Comparison of ENCODE assay signal across 1 cellular context in the genomic region with DNA sequence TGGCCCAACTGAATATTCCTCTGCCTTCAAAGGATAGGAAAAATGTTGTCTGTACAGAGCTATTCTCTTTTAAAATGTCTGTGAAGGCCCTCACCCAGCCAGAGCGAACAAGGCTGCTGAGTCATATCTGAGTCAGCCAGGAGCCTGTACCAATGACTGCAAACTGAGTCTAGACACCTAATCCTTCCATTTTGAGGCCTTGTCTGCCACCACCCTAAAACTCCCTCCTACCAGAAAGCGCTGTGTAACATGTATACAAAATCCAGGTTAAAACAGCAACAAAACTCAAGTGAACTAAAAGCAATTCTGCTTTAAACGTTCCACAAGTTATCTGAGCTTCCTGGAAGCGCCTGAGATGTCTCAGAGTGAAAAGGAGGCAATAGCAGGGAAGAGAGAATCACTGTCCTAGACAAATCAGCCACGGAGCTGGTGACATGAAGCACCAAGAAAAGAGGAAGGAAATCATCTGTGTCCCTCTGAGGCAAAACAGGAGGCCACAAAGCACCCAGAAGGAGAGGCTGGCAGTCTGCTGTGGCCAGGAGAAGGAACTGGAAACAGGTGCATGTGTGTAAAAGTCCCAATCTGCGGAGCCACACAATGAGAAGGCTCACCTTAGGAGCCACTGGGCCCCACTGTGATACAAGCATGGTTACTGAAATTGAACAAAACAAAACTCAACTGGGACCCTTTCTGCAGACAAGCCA.
TF ChIP-seq lines count a peak whose summit lies in the region.

No MANE protein-coding gene starts in this region.

TF ChIP-seq in GM12878, 131 proteins besides CTCF, POLR2A, EP300 and RAD21:
- peak; percentile 84 for TF ChIP-seq RUNX3 (IDR thresholded peaks at IDR 0.05; ENCODE audit: low read length)
- no peak for TF ChIP-seq SUPT20H (IDR thresholded peaks at IDR 0.05; ENCODE audit: borderline replicate concordance, control insufficient read depth, low read depth, low read length)
- TF ChIP-seq RELA (IDR thresholded peaks at IDR 0.05; ENCODE audit: borderline replicate concordance, partially characterized antibody): no peak
- 0 out of 2 replicates have a peak, but pooled peaks have one; percentile 20 for TF ChIP-seq BCL11A (IDR thresholded peaks at IDR 0.05; ENCODE audit: low read depth, low read length)
- TF ChIP-seq CHD1 (IDR thresholded peaks at IDR 0.05; ENCODE audit: low read depth, low read length): no peak
- TF ChIP-seq BACH1 (IDR thresholded peaks at IDR 0.05; ENCODE audit: borderline replicate concordance): peak; percentile 96
- 0 out of 2 replicates have a peak, but pooled peaks have one; percentile 45 for TF ChIP-seq POLR2AphosphoS5 (IDR thresholded peaks at IDR 0.05; ENCODE audit: low read length)
- TF ChIP-seq SMC3 (IDR thresholded peaks at IDR 0.05; ENCODE audit: borderline replicate concordance, low read length): 0 out of 2 replicates have a peak, but pooled peaks have one; percentile 3
- peak; percentile 72 for TF ChIP-seq IKZF1 (conservative IDR thresholded peaks at IDR 0.05)
- TF ChIP-seq SPI1 (IDR thresholded peaks at IDR 0.05; ENCODE audit: borderline replicate concordance, insufficient read depth, low read depth, low read length): peak; percentile 70; the same call in 1 of the 2 replicates
- TF ChIP-seq NFIC (IDR thresholded peaks at IDR 0.05; ENCODE audit: low read depth, low read length): peak; percentile 67
- TF ChIP-seq ETV6 (conservative IDR thresholded peaks at IDR 0.05 in 1 of 2, IDR thresholded peaks at IDR 0.05 in 1 of 2; ENCODE audit: borderline replicate concordance in 1 of 2, low read depth in 1 of 2): peak in 1 of 2 experiments; percentile 82; a peak in 2 of 4 replicates
- no peak for TF ChIP-seq GABPA (IDR thresholded peaks at IDR 0.05; ENCODE audit: low read depth)
- TF ChIP-seq IRF4 (IDR thresholded peaks at IDR 0.05; ENCODE audit: low read depth, low read length): 0 out of 2 replicates have a peak, but pooled peaks have one; percentile 40
- peak; percentile 65 for TF ChIP-seq YY1 (IDR thresholded peaks at IDR 0.05; ENCODE audit: low read depth, low read length)
- 0 out of 2 replicates have a peak, but pooled peaks have one; percentile 48 for TF ChIP-seq RELB (IDR thresholded peaks at IDR 0.05; ENCODE audit: low read depth)
- peak; percentile 21 for TF ChIP-seq SP1 (IDR thresholded peaks at IDR 0.05; ENCODE audit: low read depth, low read length)
- no peak for TF ChIP-seq ASH2L (IDR thresholded peaks at IDR 0.05; ENCODE audit: borderline replicate concordance, low read depth)
- peak; percentile 68 for TF ChIP-seq CREM (IDR thresholded peaks at IDR 0.05; ENCODE audit: low read depth)
- TF ChIP-seq ATF7 (IDR thresholded peaks at IDR 0.05; ENCODE audit: low read depth): 0 out of 2 replicates have a peak, but pooled peaks have one; percentile 28
- TF ChIP-seq, protein P1, sequence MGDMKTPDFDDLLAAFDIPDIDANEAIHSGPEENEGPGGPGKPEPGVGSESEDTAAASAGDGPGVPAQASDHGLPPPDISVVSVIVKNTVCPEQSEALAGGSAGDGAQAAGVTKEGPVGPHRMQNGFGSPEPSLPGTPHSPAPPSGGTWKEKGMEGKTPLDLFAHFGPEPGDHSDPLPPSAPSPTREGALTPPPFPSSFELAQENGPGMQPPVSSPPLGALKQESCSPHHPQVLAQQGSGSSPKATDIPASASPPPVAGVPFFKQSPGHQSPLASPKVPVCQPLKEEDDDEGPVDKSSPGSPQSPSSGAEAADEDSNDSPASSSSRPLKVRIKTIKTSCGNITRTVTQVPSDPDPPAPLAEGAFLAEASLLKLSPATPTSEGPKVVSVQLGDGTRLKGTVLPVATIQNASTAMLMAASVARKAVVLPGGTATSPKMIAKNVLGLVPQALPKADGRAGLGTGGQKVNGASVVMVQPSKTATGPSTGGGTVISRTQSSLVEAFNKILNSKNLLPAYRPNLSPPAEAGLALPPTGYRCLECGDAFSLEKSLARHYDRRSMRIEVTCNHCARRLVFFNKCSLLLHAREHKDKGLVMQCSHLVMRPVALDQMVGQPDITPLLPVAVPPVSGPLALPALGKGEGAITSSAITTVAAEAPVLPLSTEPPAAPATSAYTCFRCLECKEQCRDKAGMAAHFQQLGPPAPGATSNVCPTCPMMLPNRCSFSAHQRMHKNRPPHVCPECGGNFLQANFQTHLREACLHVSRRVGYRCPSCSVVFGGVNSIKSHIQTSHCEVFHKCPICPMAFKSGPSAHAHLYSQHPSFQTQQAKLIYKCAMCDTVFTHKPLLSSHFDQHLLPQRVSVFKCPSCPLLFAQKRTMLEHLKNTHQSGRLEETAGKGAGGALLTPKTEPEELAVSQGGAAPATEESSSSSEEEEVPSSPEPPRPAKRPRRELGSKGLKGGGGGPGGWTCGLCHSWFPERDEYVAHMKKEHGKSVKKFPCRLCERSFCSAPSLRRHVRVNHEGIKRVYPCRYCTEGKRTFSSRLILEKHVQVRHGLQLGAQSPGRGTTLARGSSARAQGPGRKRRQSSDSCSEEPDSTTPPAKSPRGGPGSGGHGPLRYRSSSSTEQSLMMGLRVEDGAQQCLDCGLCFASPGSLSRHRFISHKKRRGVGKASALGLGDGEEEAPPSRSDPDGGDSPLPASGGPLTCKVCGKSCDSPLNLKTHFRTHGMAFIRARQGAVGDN (IDR thresholded peaks at IDR 0.05): no peak
- TF ChIP-seq, protein P2, sequence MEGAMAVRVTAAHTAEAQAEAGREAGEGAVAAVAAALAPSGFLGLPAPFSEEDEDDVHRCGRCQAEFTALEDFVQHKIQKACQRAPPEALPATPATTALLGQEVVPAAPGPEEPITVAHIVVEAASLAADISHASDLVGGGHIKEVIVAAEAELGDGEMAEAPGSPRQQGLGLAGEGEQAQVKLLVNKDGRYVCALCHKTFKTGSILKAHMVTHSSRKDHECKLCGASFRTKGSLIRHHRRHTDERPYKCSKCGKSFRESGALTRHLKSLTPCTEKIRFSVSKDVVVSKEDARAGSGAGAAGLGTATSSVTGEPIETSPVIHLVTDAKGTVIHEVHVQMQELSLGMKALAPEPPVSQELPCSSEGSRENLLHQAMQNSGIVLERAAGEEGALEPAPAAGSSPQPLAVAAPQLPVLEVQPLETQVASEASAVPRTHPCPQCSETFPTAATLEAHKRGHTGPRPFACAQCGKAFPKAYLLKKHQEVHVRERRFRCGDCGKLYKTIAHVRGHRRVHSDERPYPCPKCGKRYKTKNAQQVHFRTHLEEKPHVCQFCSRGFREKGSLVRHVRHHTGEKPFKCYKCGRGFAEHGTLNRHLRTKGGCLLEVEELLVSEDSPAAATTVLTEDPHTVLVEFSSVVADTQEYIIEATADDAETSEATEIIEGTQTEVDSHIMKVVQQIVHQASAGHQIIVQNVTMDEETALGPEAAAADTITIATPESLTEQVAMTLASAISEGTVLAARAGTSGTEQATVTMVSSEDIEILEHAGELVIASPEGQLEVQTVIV (IDR thresholded peaks at IDR 0.05; ENCODE audit: borderline replicate concordance, partially characterized antibody): no peak
- TF ChIP-seq, protein P3, sequence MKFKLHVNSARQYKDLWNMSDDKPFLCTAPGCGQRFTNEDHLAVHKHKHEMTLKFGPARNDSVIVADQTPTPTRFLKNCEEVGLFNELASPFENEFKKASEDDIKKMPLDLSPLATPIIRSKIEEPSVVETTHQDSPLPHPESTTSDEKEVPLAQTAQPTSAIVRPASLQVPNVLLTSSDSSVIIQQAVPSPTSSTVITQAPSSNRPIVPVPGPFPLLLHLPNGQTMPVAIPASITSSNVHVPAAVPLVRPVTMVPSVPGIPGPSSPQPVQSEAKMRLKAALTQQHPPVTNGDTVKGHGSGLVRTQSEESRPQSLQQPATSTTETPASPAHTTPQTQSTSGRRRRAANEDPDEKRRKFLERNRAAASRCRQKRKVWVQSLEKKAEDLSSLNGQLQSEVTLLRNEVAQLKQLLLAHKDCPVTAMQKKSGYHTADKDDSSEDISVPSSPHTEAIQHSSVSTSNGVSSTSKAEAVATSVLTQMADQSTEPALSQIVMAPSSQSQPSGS (IDR thresholded peaks at IDR 0.05; ENCODE audit: low read length): 0 out of 2 replicates have a peak, but pooled peaks have one; percentile 27
- peak in 1 of 2 experiments; percentile 30; a peak in 1 of 4 replicates for TF ChIP-seq BHLHE40 (IDR thresholded peaks at IDR 0.05; ENCODE audit: borderline replicate concordance in 1 of 2, low read depth in 2 of 2, low read length in 1 of 2)
- 0 out of 3 replicates have a peak, but pooled peaks have one; percentile 18 for TF ChIP-seq POU2F2 (IDR thresholded peaks at IDR 0.05; ENCODE audit: borderline replicate concordance, low read depth, low read length)
- peak; percentile 61; the same call in 1 of the 2 replicates for TF ChIP-seq MTA2 (IDR thresholded peaks at IDR 0.05; ENCODE audit: low read depth)
- no peak for TF ChIP-seq WRNIP1 (IDR thresholded peaks at IDR 0.05; ENCODE audit: borderline replicate concordance, low read depth, low read length)
- no peak for TF ChIP-seq ZBTB33 (IDR thresholded peaks at IDR 0.05)
- TF ChIP-seq MEF2A (IDR thresholded peaks at IDR 0.05; ENCODE audit: insufficient read depth, low read depth, low read length): 0 out of 2 replicates have a peak, but pooled peaks have one; percentile 20
- TF ChIP-seq SKIL (IDR thresholded peaks at IDR 0.05; ENCODE audit: low read depth, poor library complexity, severe bottlenecking): peak; percentile 54
- TF ChIP-seq TCF3 (IDR thresholded peaks at IDR 0.05; ENCODE audit: borderline replicate concordance, insufficient read depth, low read depth, low read length): no peak
- peak; percentile 28 for TF ChIP-seq MEF2B (IDR thresholded peaks at IDR 0.05; ENCODE audit: partially characterized antibody, poor library complexity, severe bottlenecking)
- peak; percentile 42 for TF ChIP-seq JUNB (IDR thresholded peaks at IDR 0.05)
- no peak for TF ChIP-seq NRF1 (conservative IDR thresholded peaks at IDR 0.05; ENCODE audit: low read depth, low read length)
- no peak for TF ChIP-seq POLR2AphosphoS2 (IDR thresholded peaks at IDR 0.05; ENCODE audit: low read depth, low read length)
- 0 out of 2 replicates have a peak, but pooled peaks have one; percentile 40 for TF ChIP-seq FOXM1 (IDR thresholded peaks at IDR 0.05; ENCODE audit: low read depth, low read length)
- TF ChIP-seq PAX5 (IDR thresholded peaks at IDR 0.05; ENCODE audit: borderline replicate concordance, low read depth, low read length): peak; percentile 55; the same call in 1 of the 2 replicates
- TF ChIP-seq NFXL1 (IDR thresholded peaks at IDR 0.05; ENCODE audit: borderline replicate concordance): no peak
- TF ChIP-seq IKZF2 (IDR thresholded peaks at IDR 0.05): peak; percentile 74
- peak; percentile 80 for TF ChIP-seq TCF12 (IDR thresholded peaks at IDR 0.05; ENCODE audit: low read depth, low read length)
- peak; percentile 94 for TF ChIP-seq EED (IDR thresholded peaks at IDR 0.05; ENCODE audit: low read depth)
- TF ChIP-seq DPF2 (IDR thresholded peaks at IDR 0.05): 0 out of 2 replicates have a peak, but pooled peaks have one; percentile 43
- TF ChIP-seq BCL3 (IDR thresholded peaks at IDR 0.05; ENCODE audit: borderline replicate concordance, insufficient read depth, low read depth, low read length, poor library complexity, severe bottlenecking): peak; percentile 15
- TF ChIP-seq CBFB (IDR thresholded peaks at IDR 0.05; ENCODE audit: low read depth): no peak
- peak; percentile 49; the same call in 1 of the 2 replicates for TF ChIP-seq NBN (IDR thresholded peaks at IDR 0.05)
